In the genomic region with DNA sequence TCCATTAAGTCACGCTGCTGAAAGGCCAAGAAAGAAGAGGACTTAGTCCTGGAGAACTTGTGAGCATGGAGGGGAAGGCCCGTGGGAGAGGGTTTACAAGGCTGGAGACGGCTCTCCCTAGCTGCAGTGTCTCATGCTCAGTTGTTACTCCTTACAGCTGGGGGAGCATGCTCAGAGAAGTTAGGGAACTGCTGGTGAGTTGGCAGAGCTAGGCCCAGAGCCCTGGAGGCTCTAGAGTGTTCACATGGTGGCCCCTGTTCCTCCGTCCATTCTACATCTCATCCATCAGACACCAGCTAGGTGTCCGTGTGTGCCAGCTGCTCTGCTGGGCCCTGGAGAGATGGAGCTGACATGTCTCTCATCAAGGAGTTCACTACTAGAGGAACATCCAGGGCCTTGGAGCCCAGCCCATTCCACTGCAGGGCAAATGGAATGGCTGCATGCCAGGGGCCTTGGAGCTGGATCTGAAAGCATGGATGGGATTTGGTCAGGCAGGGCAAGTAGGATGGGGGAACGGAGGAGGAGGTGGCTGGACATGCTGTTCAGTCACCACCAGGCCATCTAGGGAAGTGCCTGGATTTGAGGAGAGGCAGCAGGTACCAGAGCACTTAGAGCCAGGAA, we compare ENCODE assay signal across 1 cellular context.
A peak's percentile ranks its signal among the peaks of the same experiment; 100 is the strongest.
TF ChIP-seq lines count a peak whose summit lies in the region.

No MANE protein-coding gene starts in this region.

TF ChIP-seq in HEK293, 187 proteins besides CTCF, POLR2A, EP300 and RAD21:
- no peak for TF ChIP-seq ZNF776 (tag by site-specific recombination; IDR thresholded peaks at IDR 0.05; ENCODE audit: borderline replicate concordance)
- 0 out of 2 replicates have a peak, but pooled peaks have one; percentile 9 for TF ChIP-seq ZBTB17 (tag by site-specific recombination; IDR thresholded peaks at IDR 0.05)
